Comparison of ENCODE assay signal across 1 cellular context in the genomic region with DNA sequence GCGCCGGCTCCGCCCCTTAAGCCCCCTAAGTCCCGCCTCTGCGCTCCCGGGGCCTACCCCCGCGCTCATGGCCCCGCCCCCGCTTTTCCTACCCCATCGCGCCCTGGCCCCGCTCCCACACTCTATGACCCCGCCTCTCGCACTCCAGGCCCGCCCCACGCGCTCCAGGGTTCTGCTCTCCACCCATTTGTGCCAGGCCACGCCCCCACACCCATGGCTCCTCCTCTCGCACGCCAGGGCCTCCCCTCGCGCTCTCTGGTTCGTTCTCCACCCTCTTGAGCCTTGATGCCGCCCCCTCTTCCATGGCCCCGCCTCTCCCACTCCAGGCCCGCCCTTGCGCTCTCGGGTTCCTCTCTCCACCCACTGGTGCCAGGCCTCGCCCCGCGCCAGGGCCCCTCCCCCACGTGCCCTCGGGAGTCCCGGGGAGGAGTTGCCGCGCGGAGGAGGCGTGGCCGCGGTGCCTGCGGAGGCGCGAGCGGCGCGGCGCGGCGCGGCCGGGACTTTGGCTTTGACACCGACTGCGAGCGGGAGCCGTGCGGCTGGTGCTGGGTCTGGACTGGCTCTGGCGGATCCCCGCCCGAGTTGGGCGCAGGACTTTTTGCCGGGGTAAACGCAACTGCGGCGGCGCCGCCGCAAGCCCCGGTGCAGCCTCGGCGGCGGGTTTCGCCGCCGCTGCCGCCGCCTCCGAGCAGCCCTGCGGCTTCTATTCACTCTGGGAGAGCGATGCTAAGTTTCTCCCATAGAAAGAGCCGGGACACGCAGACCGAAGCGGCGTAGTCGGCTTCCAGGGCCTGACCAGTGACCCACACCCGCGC.
TF ChIP-seq lines count a peak whose summit lies in the region.

Gene EEPD1 (plus strand): TSS at position 499 of the 815 bp plus-strand sequence. CDS start 1,071 bp downstream, outside the sequence.

TF ChIP-seq in HepG2, 621 proteins besides CTCF, POLR2A, EP300 and RAD21 (continued from another document and continues in another):
- no peak for TF ChIP-seq TRAFD1 (CRISPR knock-in tag; IDR thresholded peaks at IDR 0.05; ENCODE audit: borderline replicate concordance)
- TF ChIP-seq SP1 (IDR thresholded peaks at IDR 0.05) = peak; percentile 79
- TF ChIP-seq SP1 (CRISPR knock-in tag; IDR thresholded peaks at IDR 0.05) = peak; percentile 79
- TF ChIP-seq ZNF232 (CRISPR knock-in tag; IDR thresholded peaks at IDR 0.05; ENCODE audit: borderline replicate concordance) = no peak
- TF ChIP-seq ZNF674 (CRISPR knock-in tag; IDR thresholded peaks at IDR 0.05; ENCODE audit: low read depth) = no peak
- no peak; the same call in 1 of the 2 replicates for TF ChIP-seq GATAD2A (CRISPR knock-in tag; IDR thresholded peaks at IDR 0.05)
- no peak for TF ChIP-seq ZBTB20 (CRISPR knock-in tag; IDR thresholded peaks at IDR 0.05; ENCODE audit: borderline replicate concordance, low read depth)
- TF ChIP-seq EEA1 (CRISPR knock-in tag; IDR thresholded peaks at IDR 0.05; ENCODE audit: borderline replicate concordance) = no peak
- TF ChIP-seq ZNF441 (CRISPR knock-in tag; IDR thresholded peaks at IDR 0.05; ENCODE audit: borderline replicate concordance) = no peak
- TF ChIP-seq, protein P1, sequence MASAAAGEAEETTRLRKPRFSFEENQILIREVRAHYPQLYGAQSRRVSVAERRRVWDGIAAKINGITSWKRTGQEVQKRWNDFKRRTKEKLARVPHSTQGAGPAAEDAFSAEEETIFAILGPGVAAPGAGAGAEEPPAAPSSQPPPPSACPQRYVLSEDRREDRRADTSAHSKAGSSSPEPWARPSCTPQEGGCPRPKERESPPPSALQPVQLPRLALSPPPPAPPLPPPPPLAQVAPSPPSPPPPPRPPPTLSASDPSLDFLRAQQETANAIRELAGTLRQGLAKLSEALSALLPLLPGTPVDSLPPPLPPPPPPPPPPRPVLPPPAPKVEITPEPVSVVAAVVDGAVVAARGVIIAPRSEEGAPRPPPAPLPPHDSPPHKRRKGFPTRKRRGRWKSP (CRISPR knock-in tag; IDR thresholded peaks at IDR 0.05) = peak; percentile 50; the same call in 1 of the 2 replicates
- TF ChIP-seq, protein P2, sequence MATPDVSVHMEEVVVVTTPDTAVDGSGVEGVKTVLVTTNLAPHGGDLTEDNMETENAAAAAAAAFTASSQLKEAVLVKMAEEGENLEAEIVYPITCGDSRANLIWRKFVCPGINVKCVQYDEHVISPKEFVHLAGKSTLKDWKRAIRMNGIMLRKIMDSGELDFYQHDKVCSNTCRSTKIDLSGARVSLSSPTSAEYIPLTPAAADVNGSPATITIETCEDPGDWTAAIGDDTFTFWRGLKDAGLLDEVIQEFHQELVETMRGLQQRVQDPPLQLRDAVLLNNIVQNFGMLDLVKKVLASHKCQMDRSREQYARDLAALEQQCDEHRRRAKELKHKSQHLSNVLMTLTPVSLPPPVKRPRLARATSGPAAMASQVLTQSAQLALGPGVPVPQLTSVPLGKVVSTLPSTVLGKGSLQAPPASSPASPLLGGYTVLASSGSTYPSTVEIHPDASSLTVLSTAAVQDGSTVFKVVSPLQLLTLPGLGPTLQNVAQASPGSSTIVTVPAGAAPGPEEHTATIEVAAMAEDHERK (CRISPR knock-in tag; IDR thresholded peaks at IDR 0.05; ENCODE audit: low read depth) = no peak
- TF ChIP-seq PRDM15 (CRISPR knock-in tag; IDR thresholded peaks at IDR 0.05) = no peak
- no peak for TF ChIP-seq NAIF1 (CRISPR knock-in tag; IDR thresholded peaks at IDR 0.05; ENCODE audit: borderline replicate concordance)
- TF ChIP-seq ZNF678 (CRISPR knock-in tag; IDR thresholded peaks at IDR 0.05) = no peak
- TF ChIP-seq ZNF672 (CRISPR knock-in tag; IDR thresholded peaks at IDR 0.05) = no peak
- TF ChIP-seq ZNF264 (CRISPR knock-in tag; IDR thresholded peaks at IDR 0.05) = no peak
- no peak for TF ChIP-seq ZNF496 (CRISPR knock-in tag; IDR thresholded peaks at IDR 0.05; ENCODE audit: insufficient replicate concordance)
- TF ChIP-seq KDM3A (CRISPR knock-in tag; IDR thresholded peaks at IDR 0.05; ENCODE audit: low read depth) = no peak
- TF ChIP-seq ZNF24 (IDR thresholded peaks at IDR 0.05) = no peak
- no peak; the same call in 1 of the 2 replicates for TF ChIP-seq KMT2B (CRISPR knock-in tag; IDR thresholded peaks at IDR 0.05)
- no peak for TF ChIP-seq DMAP1 (CRISPR knock-in tag; IDR thresholded peaks at IDR 0.05)
- no peak for TF ChIP-seq RNF219 (CRISPR knock-in tag; IDR thresholded peaks at IDR 0.05)
- TF ChIP-seq ZFP37 (CRISPR knock-in tag; IDR thresholded peaks at IDR 0.05; ENCODE audit: borderline replicate concordance) = no peak
- no peak for TF ChIP-seq ZNF891 (CRISPR knock-in tag; IDR thresholded peaks at IDR 0.05)
- TF ChIP-seq ZNF354B (CRISPR knock-in tag; IDR thresholded peaks at IDR 0.05) = no peak
- peak in 1 of 2 experiments; percentile 77; a peak in 1 of 4 replicates for TF ChIP-seq REST (IDR thresholded peaks at IDR 0.05; ENCODE audit: borderline replicate concordance in 1 of 2, low read depth in 1 of 2, low read length in 2 of 2)
- TF ChIP-seq SAP130 (CRISPR knock-in tag; IDR thresholded peaks at IDR 0.05; ENCODE audit: low read depth) = peak; percentile 91
- TF ChIP-seq, protein P3, sequence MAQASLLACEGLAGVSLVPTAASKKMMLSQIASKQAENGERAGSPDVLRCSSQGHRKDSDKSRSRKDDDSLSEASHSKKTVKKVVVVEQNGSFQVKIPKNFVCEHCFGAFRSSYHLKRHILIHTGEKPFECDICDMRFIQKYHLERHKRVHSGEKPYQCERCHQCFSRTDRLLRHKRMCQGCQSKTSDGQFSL (CRISPR knock-in tag; IDR thresholded peaks at IDR 0.05) = no peak
- TF ChIP-seq ZNF605 (CRISPR knock-in tag; IDR thresholded peaks at IDR 0.05) = peak; percentile 36; the same call in 1 of the 2 replicates
- no peak for TF ChIP-seq ZNF775 (CRISPR knock-in tag; IDR thresholded peaks at IDR 0.05; ENCODE audit: borderline replicate concordance)
- TF ChIP-seq ONECUT2 (CRISPR knock-in tag; IDR thresholded peaks at IDR 0.05) = no peak
- peak; percentile 85 for TF ChIP-seq ZNF414 (CRISPR knock-in tag; IDR thresholded peaks at IDR 0.05)
- TF ChIP-seq MBD4 (IDR thresholded peaks at IDR 0.05; ENCODE audit: borderline replicate concordance, low read length) = no peak
- TF ChIP-seq ZNF280B (CRISPR knock-in tag; IDR thresholded peaks at IDR 0.05; ENCODE audit: borderline replicate concordance) = no peak
- TF ChIP-seq ZBTB34 (CRISPR knock-in tag; IDR thresholded peaks at IDR 0.05) = no peak; the same call in 1 of the 2 replicates
- TF ChIP-seq ZNF225 (CRISPR knock-in tag; IDR thresholded peaks at IDR 0.05) = no peak
- TF ChIP-seq, protein P4, sequence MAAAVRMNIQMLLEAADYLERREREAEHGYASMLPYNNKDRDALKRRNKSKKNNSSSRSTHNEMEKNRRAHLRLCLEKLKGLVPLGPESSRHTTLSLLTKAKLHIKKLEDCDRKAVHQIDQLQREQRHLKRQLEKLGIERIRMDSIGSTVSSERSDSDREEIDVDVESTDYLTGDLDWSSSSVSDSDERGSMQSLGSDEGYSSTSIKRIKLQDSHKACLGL (CRISPR knock-in tag; IDR thresholded peaks at IDR 0.05) = peak; percentile 23
